ENCODE assay signal across 1 cellular context in genomic region chr1:154208677-154209390, GRCh38.
TF ChIP-seq lines count a peak whose summit lies in the region.

No MANE protein-coding gene starts in this region.

TF ChIP-seq in GM23338, 12 proteins besides CTCF, POLR2A, EP300 and RAD21:
- no peak for TF ChIP-seq EZH2 (IDR thresholded peaks at IDR 0.05; ENCODE audit: low read depth, unreplicated experiment)
- no peak for TF ChIP-seq ZNF114 (CRISPR knock-in tag; IDR thresholded peaks at IDR 0.05)
- no peak for TF ChIP-seq NANOG (IDR thresholded peaks at IDR 0.05; ENCODE audit: borderline replicate concordance)
- TF ChIP-seq CREB1 (CRISPR knock-in tag; IDR thresholded peaks at IDR 0.05; ENCODE audit: low read depth) = no peak
- TF ChIP-seq ZNF462 (CRISPR knock-in tag; IDR thresholded peaks at IDR 0.05) = no peak
- no peak for TF ChIP-seq JUNB (IDR thresholded peaks at IDR 0.05; ENCODE audit: unreplicated experiment)
- TF ChIP-seq STAT1 (IDR thresholded peaks at IDR 0.05; ENCODE audit: unreplicated experiment) = no peak
- TF ChIP-seq EZH2phosphoT487 (IDR thresholded peaks at IDR 0.05; ENCODE audit: unreplicated experiment) = no peak
- TF ChIP-seq ZNF331 (CRISPR knock-in tag; IDR thresholded peaks at IDR 0.05; ENCODE audit: low read depth) = no peak
- TF ChIP-seq POLR2AphosphoS5 (IDR thresholded peaks at IDR 0.05; ENCODE audit: low read depth) = no peak
- no peak for TF ChIP-seq REST (IDR thresholded peaks at IDR 0.05; ENCODE audit: unreplicated experiment)
TF ChIP-seq in GM23338: peak in this region for 0.
